8 cellular contexts compared by ENCODE assay signal in the genomic region with DNA sequence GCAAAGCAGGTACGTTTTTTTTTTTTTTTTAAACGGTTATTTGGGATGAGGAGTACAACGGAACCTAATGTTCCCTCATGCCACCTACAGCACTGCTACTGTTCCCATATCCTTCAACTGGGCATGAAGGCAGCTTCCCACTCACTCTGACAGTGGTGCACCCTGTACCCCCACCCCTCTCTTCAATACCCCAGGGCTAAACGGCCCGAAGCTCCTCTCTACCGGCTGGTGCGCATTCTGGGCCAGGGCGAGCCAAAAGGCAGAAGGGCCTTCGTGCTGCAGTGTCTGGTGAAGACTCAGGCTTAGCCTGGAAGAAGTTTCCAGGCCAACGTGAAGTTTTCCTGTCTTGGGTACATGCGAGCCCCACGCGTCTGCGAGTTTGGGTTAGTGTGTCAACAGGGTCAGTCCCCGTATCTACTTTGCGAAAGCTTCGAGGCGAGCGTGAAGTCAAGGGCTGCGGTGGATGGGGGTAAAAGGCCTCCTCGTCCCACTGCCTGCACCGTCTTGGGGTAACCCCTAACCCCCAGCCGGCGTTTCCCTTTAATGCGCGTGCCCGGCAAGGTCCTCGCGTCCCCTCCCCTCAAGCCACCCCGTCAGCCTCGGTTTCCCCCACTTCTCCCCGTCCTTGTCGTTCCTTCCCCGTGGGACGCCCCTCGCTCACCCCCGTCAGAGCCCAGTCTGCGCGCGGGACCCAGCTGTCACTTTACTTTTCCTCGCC. TPM values are rescaled to one million over a fixed set of nuclear protein-coding genes. Genes with fewer than 3 reads are reported as not detected.
DNase-seq lines count a peak whose midpoint lies in the region; ATAC-seq and TF ChIP-seq lines count a peak whose summit lies in the region.

No MANE protein-coding gene starts in this region.

- peak overlapping the region; percentile 97 for H3K4me3 ChIP-seq in SJCRH30
- H3K4me3 ChIP-seq in ectodermal cell (ENCODE audit: insufficient read depth, low read depth, low read length) = peak overlapping the region; percentile 91
- peak overlapping the region; percentile 73 for H3K4me3 ChIP-seq in mesendoderm (ENCODE audit: low read length)
- peak overlapping the region; percentile 56 to 100 (median 81) for H3K4me3 ChIP-seq in tibial nerve

- no peak overlapping the region for H2AK5ac ChIP-seq in mesendoderm (ENCODE audit: low read length)

- peak; percentile 47 for DNase-seq in DMS53 (lab: John Stamatoyannopoulos, UW)
- no peak for DNase-seq in DMS53 treated with DMSO at 0.1 percent for 48 hours (lab: John Stamatoyannopoulos, UW; ENCODE audit: unreplicated experiment)
- DNase-seq in SJCRH30 = no peak
- peak; percentile 55 for DNase-seq in mesendoderm
- DNase-seq in tibial nerve (ENCODE audit: low spot score in 2 of 2) = peak; percentile 29 to 48
- no peak for DNase-seq in NCI-H2171 treated with DMSO at 0.1 percent for 48 hours (lab: John Stamatoyannopoulos, UW)

- no peak for TF ChIP-seq CTCF in tibial nerve (IDR thresholded peaks at IDR 0.05)

- peaks cover 5% of the 10 kb centered on the region; the same call in 1 of the 2 replicates for H3K4me1 ChIP-seq in SJCRH30
- peaks cover 4% of the 10 kb centered on the region for H3K4me1 ChIP-seq in ectodermal cell (ENCODE audit: control insufficient read depth, insufficient read depth, low read length)
- H3K4me1 ChIP-seq in mesendoderm (ENCODE audit: control insufficient read depth, low read depth, low read length) = peaks cover 6% of the 10 kb centered on the region
- peaks cover 0 to 43% (median 6%) of the 10 kb centered on the region in 4 donors for H3K4me1 ChIP-seq in tibial nerve

- no peak overlapping the region for H3K18ac ChIP-seq in mesendoderm (ENCODE audit: low read length)

- H3K9ac ChIP-seq in mesendoderm (ENCODE audit: low read length) = peak overlapping the region; percentile 76

- no peak overlapping the region for H2BK5ac ChIP-seq in mesendoderm (ENCODE audit: low read length)

- H2BK120ac ChIP-seq in mesendoderm (ENCODE audit: low read depth, low read length) = no peak overlapping the region

- H3K79me1 ChIP-seq in mesendoderm (ENCODE audit: low read length) = peaks cover 2% of the 10 kb centered on the region

- H4K8ac ChIP-seq in mesendoderm (ENCODE audit: low read depth, low read length) = no peak overlapping the region

- TF ChIP-seq POLR2A in tibial nerve (IDR thresholded peaks at IDR 0.05) = no peak

- H3K56ac ChIP-seq in mesendoderm (ENCODE audit: low read length) = peak overlapping the region; percentile 91

- H3K9me3 ChIP-seq in SJCRH30 (replicated peaks) (no peaks in the 10 kb centered on the region), ectodermal cell (ENCODE audit: control insufficient read depth, low read length) (no peaks in the 10 kb centered on the region), tibial nerve (no peaks in the 10 kb centered on the region)

- peaks cover 3% of the 10 kb centered on the region for H3K79me2 ChIP-seq in mesendoderm (ENCODE audit: control insufficient read depth, insufficient read depth, low read length)

- no peak overlapping the region for H3K23ac ChIP-seq in mesendoderm (ENCODE audit: low read length)

- H2BK15ac ChIP-seq in mesendoderm (replicated peaks; ENCODE audit: low read depth) = no peak overlapping the region

- H3K4ac ChIP-seq in mesendoderm (ENCODE audit: low read depth, low read length) = peak overlapping the region; percentile 22

- peak; percentile 23 for ATAC-seq in HG02623 (IDR thresholded peaks at IDR 0.05; ENCODE audit: unreplicated experiment)

- peak overlapping the region; percentile 81 for H3K4me2 ChIP-seq in mesendoderm (ENCODE audit: low read length)

- 8 to 10% methylated on average over 41 of the region's 41 CpGs for WGBS in ectodermal cell, 2 experiments
- WGBS in mesendoderm (ENCODE audit: extremely low coverage, insufficient coverage, low lambda C conversion rate) = no CpG with 5 or more reads among the region's 41 CpGs
- 10 to 16% methylated on average over 40 to 41 of the region's 41 CpGs for WGBS in tibial nerve, 2 donors

- TF ChIP-seq EP300 in tibial nerve (IDR thresholded peaks at IDR 0.05) = peak in 1 of 2 donors; percentile 31

- H3K27me3 ChIP-seq in SJCRH30 = no peaks in the 10 kb centered on the region
- peaks cover 16% of the 10 kb centered on the region for H3K27me3 ChIP-seq in ectodermal cell (ENCODE audit: control insufficient read depth, insufficient read depth, low read length, poor library complexity, severe bottlenecking)
- H3K27me3 ChIP-seq in mesendoderm (ENCODE audit: insufficient read depth, low read length, poor library complexity) = no peaks in the 10 kb centered on the region
- no peaks in the 10 kb centered on the region for H3K27me3 ChIP-seq in tibial nerve

- H3K27ac ChIP-seq in SJCRH30 (no peak overlapping the region), ectodermal cell (ENCODE audit: insufficient read depth, low read depth, low read length, poor library complexity, severe bottlenecking) (no peak overlapping the region), mesendoderm (ENCODE audit: low read depth, low read length) (no peak overlapping the region), tibial nerve (peak overlapping the region; percentile 86 to 98 (median 90))

- no peak overlapping the region for H4K5ac ChIP-seq in mesendoderm (ENCODE audit: low read length)

- no peaks in the 10 kb centered on the region for H3K36me3 ChIP-seq in SJCRH30
- no peaks in the 10 kb centered on the region for H3K36me3 ChIP-seq in ectodermal cell (ENCODE audit: control insufficient read depth, insufficient read depth, low read length)
- no peaks in the 10 kb centered on the region for H3K36me3 ChIP-seq in mesendoderm (ENCODE audit: control insufficient read depth, insufficient read depth, low read length)
- no peaks in the 10 kb centered on the region for H3K36me3 ChIP-seq in tibial nerve

RNA-seq across cellular contexts. Expression of gene UBE2E2, which starts 0.8 kb away (rescaled TPM):
- total RNA-seq in SJCRH30 (2014; rRNA removed; shearing (Covaris generic)) = 94.6 and 96.3 TPM in 2 replicates
- polyA plus RNA-seq in ectodermal cell (2013, experiment 1 of 4) = 53.7 TPM
- polyA plus RNA-seq in ectodermal cell (2013, experiment 2 of 4) = 61.7 TPM
- 49.2 TPM for polyA plus RNA-seq in ectodermal cell (2013, experiment 3 of 4)
- 44.3 TPM for polyA plus RNA-seq in ectodermal cell (2013, experiment 4 of 4)
- polyA plus RNA-seq in mesendoderm (2013, experiment 1 of 2) = 23.6 TPM
- 24.9 TPM for polyA plus RNA-seq in mesendoderm (2013, experiment 2 of 2)
- total RNA-seq in tibial nerve = 100 to 1,000 TPM in 3 of 4 donors, 10 to 100 TPM in 1; 67.1 to 222 (median 130) TPM

Comparison
In these comparisons a context has a peak if more than half of its experiments do, and no peak if none do; other contexts are left out.
1. DNase-seq: peak in DMS53 (single experiment), mesendoderm (single experiment) and tibial nerve (2 of 2); none in DMS53 treated with DMSO at 0.1 percent for 48 hours (single experiment), SJCRH30 (0 of 2) and NCI-H2171 treated with DMSO at 0.1 percent for 48 hours (single experiment).
2. H3K27ac ChIP-seq: peak in tibial nerve (4 of 4); none in SJCRH30 (single experiment), ectodermal cell (single experiment) and mesendoderm (single experiment).
3. Peak in every context shown above with its lines, with median percentiles within 50 percentile points of each other: H3K4me3 ChIP-seq.